ENCODE assay signal across 10 cellular contexts in the genomic region with DNA sequence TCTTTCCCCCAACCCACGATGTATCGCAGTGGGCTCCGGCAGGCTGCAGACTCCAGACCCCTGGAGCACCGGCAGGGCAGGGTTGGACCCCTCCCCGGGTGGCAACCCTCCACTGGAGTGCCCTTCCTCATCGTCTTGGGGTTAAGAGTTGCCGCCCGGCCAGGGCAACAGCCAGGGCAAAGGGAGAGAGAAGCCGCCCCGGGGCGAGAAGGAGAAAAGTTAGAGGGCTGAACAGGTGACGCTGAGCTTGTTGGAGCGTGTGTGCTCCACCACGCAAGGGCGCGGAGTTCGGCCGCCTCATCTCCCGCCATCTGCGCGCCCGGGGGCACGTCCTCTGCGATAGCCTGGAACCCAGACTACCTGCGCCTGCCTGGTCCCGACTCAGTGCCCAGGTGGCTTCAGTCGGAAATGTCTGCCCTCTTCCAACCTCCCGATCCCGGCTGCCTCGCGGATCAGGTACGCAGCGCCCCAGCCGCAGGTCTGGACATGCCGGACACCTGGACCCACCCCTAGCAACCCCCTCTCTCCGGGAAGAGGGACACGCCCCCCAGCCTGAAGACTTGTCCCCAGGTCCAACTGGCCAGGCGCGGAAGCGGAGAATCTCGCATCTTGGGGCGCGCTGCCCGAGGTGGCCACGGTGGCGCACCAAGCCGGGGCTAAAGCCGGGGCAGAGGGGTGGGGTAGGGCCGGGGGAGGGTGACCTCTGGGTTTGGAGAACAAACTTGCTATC. TPM values are rescaled to one million over a fixed set of nuclear protein-coding genes. Genes with fewer than 3 reads are reported as not detected.
A peak's percentile ranks its signal among the peaks of the same experiment; 100 is the strongest.
DNase-seq lines count a peak whose midpoint lies in the region; ATAC-seq, FAIRE-seq and TF ChIP-seq lines count a peak whose summit lies in the region.
"Had no signal": no experiment of that assay in that cellular context is flagged by ENCODE, and none has a peak within 500 bp of the region (broad histone marks: within the 10 kb centered on the region; RNA-seq: fewer than 3 reads in every experiment).

No MANE protein-coding gene starts in this region.

- H3K27me3 Mint-ChIP-seq in CD4-positive, alpha-beta memory T cell = peaks cover 45 to 48% of the 10 kb centered on the region in 2 donors
- peaks cover 22 to 67% (median 48%) of the 10 kb centered on the region in 5 donors for H3K27me3 Mint-ChIP-seq in naive thymus-derived CD8-positive, alpha-beta T cell

- H3K27me3 ChIP-seq in CD4-positive, alpha-beta memory T cell (ENCODE audit: insufficient read depth, low read length) = peaks cover 38% of the 10 kb centered on the region
- H3K27me3 ChIP-seq in H1 (replicated peaks in 1 of 4; ENCODE audit: control insufficient read depth in 3 of 4, extremely low read depth in 1 of 4, insufficient read depth in 3 of 4, low read length in 3 of 4) = peaks cover 27 to 66% (median 58%) of the 10 kb centered on the region in 4 experiments
- H3K27me3 ChIP-seq in tibial artery = peaks cover 3 to 91% of the 10 kb centered on the region in 2 donors

- H3K14ac ChIP-seq in H1 (ENCODE audit: insufficient read length) = no peak overlapping the region

- no peak for TF ChIP-seq POLR2A in H1 (IDR thresholded peaks at IDR 0.05; ENCODE audit: control extremely low read depth in 1 of 2, low read depth in 2 of 2, low read length in 2 of 2)

- no peak overlapping the region for H2BK120ac ChIP-seq in H1 (replicated peaks; ENCODE audit: low read depth, low read length)

- no peak overlapping the region for H2AK5ac ChIP-seq in H1 (ENCODE audit: low read depth, low read length)

- H4K5ac ChIP-seq in H1 (ENCODE audit: insufficient read length, low read depth, low read length) = no peak overlapping the region

- H3K9me3 Mint-ChIP-seq in CD4-positive, alpha-beta memory T cell = no peaks in the 10 kb centered on the region
- H3K9me3 Mint-ChIP-seq in naive thymus-derived CD8-positive, alpha-beta T cell = no peaks in the 10 kb centered on the region
- H3K9me3 Mint-ChIP-seq: neural crest cell had no signal

- no peaks in the 10 kb centered on the region for H3K79me2 ChIP-seq in H1 (ENCODE audit: control insufficient read depth in 1 of 2, insufficient read depth in 2 of 2, low read length in 2 of 2)

- FAIRE-seq in H1 (lab: Jason Lieb, UNC) (no peak), HTR-8/SVneo (lab: Jason Lieb, UNC) (no peak)

- no peak for TF ChIP-seq EP300 in H1 (IDR thresholded peaks at IDR 0.05; ENCODE audit: borderline replicate concordance in 1 of 2, low read depth in 2 of 2, low read length in 2 of 2)

- H3K27ac Mint-ChIP-seq in CD4-positive, alpha-beta memory T cell = no peak overlapping the region
- peak overlapping the region in 1 of 10 donors; percentile 28 for H3K27ac Mint-ChIP-seq in naive thymus-derived CD8-positive, alpha-beta T cell

- no peak overlapping the region; the same call in 1 of the 2 replicates for H2BK12ac ChIP-seq in H1 (ENCODE audit: low read depth, low read length)

- POLR2A ChIA-PET in CD4-positive, alpha-beta memory T cell (lab: Charles Lee; ENCODE audit: partially characterized antibody) = no interaction called here
- POLR2A ChIA-PET in H1 (lab: Charles Lee; ENCODE audit: partially characterized antibody) = no interaction called here
- POLR2A ChIA-PET in naive thymus-derived CD8-positive, alpha-beta T cell (lab: Charles Lee) = no interaction called here

- no peak overlapping the region for H4K8ac ChIP-seq in H1 (ENCODE audit: extremely low read depth, insufficient read depth, low read length)

- peaks cover 16% of the 10 kb centered on the region for H3K23me2 ChIP-seq in H1 (ENCODE audit: low read depth, low read length)

- H4K20me1 ChIP-seq in H1 (replicated peaks in 1 of 2; ENCODE audit: control insufficient read depth in 1 of 2, insufficient read depth in 2 of 2, low read length in 2 of 2) = peaks cover 0 to 2% of the 10 kb centered on the region in 2 experiments

- no peak overlapping the region for H3K4ac ChIP-seq in H1 (replicated peaks; ENCODE audit: insufficient read length, low read depth, low read length)

- TF ChIP-seq CTCF in H1 (IDR thresholded peaks at IDR 0.05; ENCODE audit: control extremely low read depth in 1 of 3, insufficient read depth in 1 of 3, low read depth in 1 of 3, low read length in 3 of 3) (no peak), tibial artery (IDR thresholded peaks at IDR 0.05) (no peak)

- peak overlapping the region; percentile 94 for H2AFZ ChIP-seq in H1 (ENCODE audit: low read length)

- H3K4me3 ChIP-seq in CD4-positive, alpha-beta memory T cell (ENCODE audit: low read length in 2 of 2) = peak overlapping the region in 1 of 2 donors; percentile 28
- H3K4me3 ChIP-seq in H1 (ENCODE audit: extremely low read depth in 1 of 4, insufficient read depth in 2 of 4, low read depth in 3 of 4, low read length in 4 of 4) (peak overlapping the region; percentile 23 to 72 (median 54)), tibial artery (peak overlapping the region in 1 of 2 donors; percentile 13)

- intact Hi-C loops in CD4-positive, alpha-beta memory T cell (cut with micrococcal nuclease) = no loop called here
- intact Hi-C loops in tibial artery (cut with DNase I; ENCODE audit: low total_unique reads) = no loop called here

- no peak for TF ChIP-seq RAD21 in H1 (IDR thresholded peaks at IDR 0.05 in 1 of 2, conservative IDR thresholded peaks at IDR 0.05 in 1 of 2; ENCODE audit: low read depth in 2 of 2, low read length in 2 of 2)

- peaks cover 18% of the 10 kb centered on the region for H3K4me1 ChIP-seq in CD4-positive, alpha-beta memory T cell (ENCODE audit: insufficient read depth, low read length)
- H3K4me1 ChIP-seq in H1 (replicated peaks in 1 of 4; ENCODE audit: control insufficient read depth in 3 of 4, insufficient read depth in 4 of 4, low read length in 3 of 4) (peaks cover 0 to 13% (median 6%) of the 10 kb centered on the region in 4 experiments; a peak in 5 of 7 replicates), tibial artery (peaks cover 0 to 26% (median 19%) of the 10 kb centered on the region in 4 donors)

- no peak overlapping the region for H3K56ac ChIP-seq in H1 (replicated peaks; ENCODE audit: insufficient read length, low read depth, low read length)

- H3K4me1 Mint-ChIP-seq in CD4-positive, alpha-beta memory T cell = peaks cover 2 to 22% (median 12%) of the 10 kb centered on the region in 4 donors
- peaks cover 7 to 26% (median 22%) of the 10 kb centered on the region in 4 donors for H3K4me1 Mint-ChIP-seq in naive thymus-derived CD8-positive, alpha-beta T cell
- H3K4me1 Mint-ChIP-seq: neural crest cell had no signal

- 4% methylated on average over 48 of the region's 49 CpGs; no CpG with 5 or more reads in 1 of the 2 experiments for WGBS in H1 (ENCODE audit: extremely low coverage in 1 of 2, insufficient coverage in 1 of 2, insufficient read length in 1 of 2, insufficient replicate concordance in 2 of 2, low coverage in 1 of 2, low lambda C conversion rate in 2 of 2, missing lambda C conversion rate in 1 of 2), 2 experiments

- H3K36me3 ChIP-seq in CD4-positive, alpha-beta memory T cell (ENCODE audit: insufficient read depth, low read length) = no peaks in the 10 kb centered on the region
- H3K36me3 ChIP-seq in H1 (ENCODE audit: control insufficient read depth in 2 of 4, insufficient read depth in 4 of 4, low read length in 3 of 4) (no peaks in the 10 kb centered on the region), tibial artery (no peaks in the 10 kb centered on the region)

- H4K91ac ChIP-seq in H1 (replicated peaks; ENCODE audit: insufficient read length, low read length) = no peak overlapping the region

- no peak overlapping the region; the same call in 1 of the 2 replicates for H2BK20ac ChIP-seq in H1 (ENCODE audit: low read length)

- CTCF ChIA-PET in CD4-positive, alpha-beta memory T cell (lab: Charles Lee; ENCODE audit: partially characterized antibody) = interaction anchor here (1.0 kb wide), 1 partner anchor 12 kb away, joined by 3 read pairs; no protein-coding TSS in a partner anchor
- CTCF ChIA-PET in H1 (lab: Charles Lee; ENCODE audit: partially characterized antibody) = interaction anchor here (3.6 to 5.1 kb wide), 2 partner anchors 12 to 370 kb away, joined by 10 to 30 read pairs; no protein-coding TSS in a partner anchor

- H3K18ac ChIP-seq in H1 (ENCODE audit: extremely low read depth, low read length) = peak overlapping the region; percentile 78

- no peak overlapping the region for H3K23ac ChIP-seq in H1 (ENCODE audit: insufficient read length)

- H2BK15ac ChIP-seq in H1 (ENCODE audit: low read length) = no peak overlapping the region

- H3K27ac ChIP-seq in CD4-positive, alpha-beta memory T cell (ENCODE audit: low read depth, low read length) = no peak overlapping the region
- H3K27ac ChIP-seq in H1 (ENCODE audit: low read depth, low read length) = no peak overlapping the region
- H3K27ac ChIP-seq in tibial artery = no peak overlapping the region

- peak overlapping the region in 7 of 8 donors; percentile 36 to 79 (median 66) for H3K4me3 Mint-ChIP-seq in CD4-positive, alpha-beta memory T cell
- H3K4me3 Mint-ChIP-seq in naive thymus-derived CD8-positive, alpha-beta T cell = peak overlapping the region; percentile 24 to 77 (median 68)
- H3K4me3 Mint-ChIP-seq: neural crest cell had no signal

- peak; percentile 18 to 21 for ATAC-seq in naive thymus-derived CD8-positive, alpha-beta T cell

- peak overlapping the region; percentile 79 to 100 for H3K4me2 ChIP-seq in H1 (ENCODE audit: insufficient read depth in 1 of 2, low read depth in 2 of 2, low read length in 2 of 2)

- H2BK5ac ChIP-seq in H1 (ENCODE audit: low read depth, low read length) = peak overlapping the region; percentile 52; the same call in 1 of the 2 replicates

- DNase-seq in CD4-positive, alpha-beta memory T cell = peak in 1 of 5 donors; percentile 5
- DNase-seq in NCI-H1105 treated with DMSO at 0.1 percent for 48 hours (lab: John Stamatoyannopoulos, UW) = peak; percentile 43
- peak in 1 of 2 experiments; percentile 67 for DNase-seq in H1 (ENCODE audit: low read depth in 1 of 2, low spot score in 2 of 2)
- peak in 1 of 10 donors; percentile 15 for DNase-seq in naive thymus-derived CD8-positive, alpha-beta T cell
- DNase-seq in HTR-8/SVneo (ENCODE audit: insufficient read length, low spot score) = no peak
- DNase-seq in NCI-H1694 treated with DMSO at 0.1 percent for 48 hours (lab: John Stamatoyannopoulos, UW) = no peak
- no peak for DNase-seq in activated CD4-positive, alpha-beta T cell treated with anti-CD3 and anti-CD28 coated beads for 48 hours
- DNase-seq in tibial artery = no peak

- H3K9ac ChIP-seq in H1 (replicated peaks in 1 of 4; ENCODE audit: extremely low read depth in 1 of 4, low read depth in 3 of 4, low read length in 3 of 4) = no peak overlapping the region

- H3K9me3 ChIP-seq in CD4-positive, alpha-beta memory T cell (ENCODE audit: control insufficient read depth in 1 of 2, low read length in 2 of 2) = no peaks in the 10 kb centered on the region
- H3K9me3 ChIP-seq in H1 (ENCODE audit: insufficient read depth in 2 of 2, low read depth in 1 of 2, low read length in 1 of 2) (no peaks in the 10 kb centered on the region), tibial artery (no peaks in the 10 kb centered on the region)

- no peaks in the 10 kb centered on the region for H3K36me3 Mint-ChIP-seq in CD4-positive, alpha-beta memory T cell
- peaks cover 0 to 2% (median 0%) of the 10 kb centered on the region in 3 donors for H3K36me3 Mint-ChIP-seq in naive thymus-derived CD8-positive, alpha-beta T cell

- no peaks in the 10 kb centered on the region for H3K79me1 ChIP-seq in H1 (ENCODE audit: low read depth, low read length)

RNA-seq across cellular contexts. Expression of gene DSCAML1, which starts 1.1 kb away (rescaled TPM):
- total RNA-seq in CD4-positive, alpha-beta memory T cell = 1 to 10 TPM in 1 of 2 experiments, under 1 TPM in 1; 1.00 to 1.0 TPM
- not detected for polyA plus RNA-seq in CD4-positive, alpha-beta memory T cell
- total RNA-seq in H1 (2021; fragmentation: NEBNext Ultra II Directional; extraction: Animal tissue kit (Norgen Biotek cat#: 25700)) = 0.19 and 0.27 TPM in 2 replicates
- 0.24 and 0.25 TPM in 2 replicates for polyA plus RNA-seq in H1 (2011; rRNA removed)
- polyA plus RNA-seq in H1 (2011; cell fraction: cytosol; rRNA removed) = 0.16 TPM
- polyA plus RNA-seq in H1 (2011; cell fraction: nucleus; rRNA removed) = 0.39 TPM
- 0.08 to 0.35 TPM (median 0.18 TPM) in 4 replicates for polyA plus RNA-seq in H1 (2012, experiment 1 of 2)
- 0.04 TPM for polyA plus RNA-seq in H1 (2012, experiment 2 of 2)
- polyA plus RNA-seq in H1 (2013, experiment 1 of 2) = 0.10 TPM
- 0.22 TPM for polyA plus RNA-seq in H1 (2013, experiment 2 of 2)
- polyA minus RNA-seq in H1 (2011; rRNA and poly(A)+ RNA removed) = 0.10 and 0.54 TPM in 2 replicates
- polyA minus RNA-seq in H1 (2011; cell fraction: cytosol; rRNA and poly(A)+ RNA removed) = not detected
- polyA minus RNA-seq in H1 (2011; cell fraction: nucleus; rRNA and poly(A)+ RNA removed) = 3.2 TPM
- total RNA-seq in naive thymus-derived CD8-positive, alpha-beta T cell = 1 to 10 TPM; 1.3 to 2.1 TPM
- under 1 TPM; 0.12 to 0.15 (median 0.13) TPM for polyA plus RNA-seq in naive thymus-derived CD8-positive, alpha-beta T cell
- total RNA-seq: fibroblast of lung had no signal
- polyA plus RNA-seq: fibroblast of lung had no signal

RNA-seq across cellular contexts. Expression of gene FXYD2, which starts 28.7 kb away (rescaled TPM):
- total RNA-seq in CD4-positive, alpha-beta memory T cell = 10 to 100 TPM in 1 of 2 experiments, 1 to 10 TPM in 1; 9.3 to 10.5 TPM
- polyA plus RNA-seq in CD4-positive, alpha-beta memory T cell = 1 to 10 TPM; 3.5 to 7.1 TPM
- 0.99 and 1.1 TPM in 2 replicates for total RNA-seq in H1 (2021; fragmentation: NEBNext Ultra II Directional; extraction: Animal tissue kit (Norgen Biotek cat#: 25700))
- 0.89 and 1.6 TPM in 2 replicates for polyA plus RNA-seq in H1 (2011; rRNA removed)
- 1.2 TPM for polyA plus RNA-seq in H1 (2011; cell fraction: cytosol; rRNA removed)
- 3.1 TPM for polyA plus RNA-seq in H1 (2011; cell fraction: nucleus; rRNA removed)
- polyA plus RNA-seq in H1 (2012, experiment 1 of 2) = 0.84 to 1.1 TPM (median 0.98 TPM) in 4 replicates
- 0.21 TPM for polyA plus RNA-seq in H1 (2012, experiment 2 of 2)
- 2.0 TPM for polyA plus RNA-seq in H1 (2013, experiment 1 of 2)
- 1.2 TPM for polyA plus RNA-seq in H1 (2013, experiment 2 of 2)
- polyA minus RNA-seq in H1 (2011; rRNA and poly(A)+ RNA removed) = 0.95 and 1.7 TPM in 2 replicates
- 0.59 TPM for polyA minus RNA-seq in H1 (2011; cell fraction: cytosol; rRNA and poly(A)+ RNA removed)
- polyA minus RNA-seq in H1 (2011; cell fraction: nucleus; rRNA and poly(A)+ RNA removed) = 4.4 TPM
- 10 to 100 TPM; 12.9 to 14.4 TPM for total RNA-seq in naive thymus-derived CD8-positive, alpha-beta T cell
- 10 to 100 TPM; 11.9 to 61.6 (median 16.9) TPM for polyA plus RNA-seq in naive thymus-derived CD8-positive, alpha-beta T cell
